In genomic region chr2:78602862-78603261, GRCh38 we compare ENCODE assay signal across 33 cellular contexts.
"Had no signal": no experiment of that assay in that cellular context is flagged by ENCODE, and none has a peak within 500 bp of the region (broad histone marks: within the 10 kb centered on the region; RNA-seq: fewer than 3 reads in every experiment).

No MANE protein-coding gene starts in this region.

- FAIRE-seq: astrocyte, bronchial epithelial cell had no signal

- H3K4me1 ChIP-seq: adrenal gland, ascending aorta, body of pancreas, breast epithelium had no signal

- H3K36me3 ChIP-seq: adrenal gland, ascending aorta, brain microvascular endothelial cell, cardiac muscle cell had no signal

- H3K4me3 ChIP-seq: adrenal gland, ascending aorta, body of pancreas, breast epithelium, cardiac muscle cell had no signal

- H3K27ac ChIP-seq: adrenal gland, ascending aorta, body of pancreas, brain microvascular endothelial cell, breast epithelium, cardiac muscle cell had no signal

- DNase-seq: activated effector memory CD4-positive, alpha-beta T cell treated with anti-CD3 and anti-CD28 coated beads, Interleukin-2, amount 50 U/mL, for 16 hours; activated effector memory CD4-positive, alpha-beta T cell treated with Interleukin-2 at 50 U/mL for 16 hours; activated gamma-delta T cell; activated gamma-delta T cell treated with Interleukin-2 at 50 U/mL for 16 hours; activated naive CD4-positive, alpha-beta T cell; activated naive CD4-positive, alpha-beta T cell treated with anti-CD3 and anti-CD28 coated beads for 36 hours; activated naive CD4-positive, alpha-beta T cell treated with anti-CD3 and anti-CD28 coated beads, Interleukin-2, amount 10 ng/mL, durations not matched to agents 7 days and 5 days; activated naive CD4-positive, alpha-beta T cell treated with anti-CD3 and anti-CD28 coated beads, Interleukin-2, amount 50 U/mL, for 16 hours; activated naive CD4-positive, alpha-beta T cell treated with Interleukin-2 at 50 U/mL for 16 hours; activated naive CD8-positive, alpha-beta T cell treated with anti-CD3 and anti-CD28 coated beads for 36 hours; activated naive CD8-positive, alpha-beta T cell treated with anti-CD3 and anti-CD28 coated beads, Interleukin-2, amount 10 ng/mL, durations not matched to agents 7 days and 5 days; activated naive CD8-positive, alpha-beta T cell treated with anti-CD3 and anti-CD28 coated beads, Interleukin-2, amount 50 U/mL, for 24 hours; activated T-cell treated with anti-CD3 and anti-CD28 coated beads, Interleukin-2, amount 50 U/mL, for 24 hours; activated T-cell treated with anti-CD3 and anti-CD28 coated beads, Interleukin-2, amount 50 U/mL, for 4 hours; activated T-cell treated with anti-CD3 and anti-CD28 coated beads, Interleukin-2, amount 50 U/mL, for 48 hours; activated T-cell treated with anti-CD3 and anti-CD28 coated beads, Interleukin-2, amount 50 U/mL, for 72 hours; adrenal gland; amniotic stem cell; amygdala; anterior cingulate cortex; aorta; body of pancreas; brain microvascular endothelial cell; caudate nucleus; central memory CD4-positive, alpha-beta T cell; cerebellar nuclear complex had no signal

- H3K27me3 ChIP-seq: adrenal gland, ascending aorta, body of pancreas, brain microvascular endothelial cell, breast epithelium, cardiac muscle cell had no signal

- H3K9me3 ChIP-seq: adrenal gland, ascending aorta, body of pancreas had no signal

- ATAC-seq: activated naive CD4-positive, alpha-beta T cell treated with anti-CD3 and anti-CD28 coated beads, Interleukin-2, amount 50 U/mL, for 72 hours; activated naive CD8-positive, alpha-beta T cell treated with anti-CD3 and anti-CD28 coated beads, Interleukin-2, amount 50 U/mL, for 24 hours; activated T-cell treated with anti-CD3 and anti-CD28 coated beads, Interleukin-2, amount 50 U/mL, for 4 hours; activated T-cell treated with anti-CD3 and anti-CD28 coated beads, Interleukin-2, amount 50 U/mL, for 72 hours; activated T-helper 17 cell treated with anti-CD3 and anti-CD28 coated beads, Interleukin-2, amount 50 U/mL, for 72 hours; body of pancreas had no signal
